Comparison of ENCODE assay signal across 25 cellular contexts in the genomic region with DNA sequence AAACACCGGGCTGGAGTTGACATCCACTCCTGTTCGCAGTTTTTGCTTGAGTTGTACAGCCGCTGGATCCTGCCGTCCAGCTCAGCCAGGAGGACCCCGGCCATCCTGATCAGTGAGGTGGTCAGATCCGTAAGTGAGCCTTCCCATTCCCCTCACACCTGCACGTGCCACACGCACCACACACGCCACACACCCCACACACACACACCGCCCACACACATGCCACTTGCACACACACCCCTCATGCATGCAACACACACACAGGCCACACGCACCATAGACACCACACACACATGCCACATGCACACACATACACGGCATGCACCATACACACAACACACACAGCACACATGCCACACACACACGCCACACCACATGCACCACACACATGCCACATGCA. TPM values are rescaled to one million over a fixed set of nuclear protein-coding genes. Genes with fewer than 3 reads are reported as not detected.
DNase-seq lines count a peak whose midpoint lies in the region; ATAC-seq and TF ChIP-seq lines count a peak whose summit lies in the region.
"Had no signal": no experiment of that assay in that cellular context is flagged by ENCODE, and none has a peak within 500 bp of the region (broad histone marks: within the 10 kb centered on the region; RNA-seq: fewer than 3 reads in every experiment).

No MANE protein-coding gene starts in this region.

- H3K4me1 ChIP-seq in left ventricle myocardium inferior, result peaks cover 10% of the 10 kb centered on the region

- peak; percentile 24 for DNase-seq in left ventricle myocardium superior
- no peak for DNase-seq in left ventricle myocardium inferior
- peak; percentile 67 for DNase-seq in chondrocyte (ENCODE audit: low spot score)
- DNase-seq in neural crest cell (ENCODE audit: low read depth, low spot score), result no peak
- no peak for DNase-seq in NCI-H2081 (lab: John Stamatoyannopoulos, UW)
- DNase-seq: activated CD4-positive, alpha-beta T cell treated with anti-CD3 and anti-CD28 coated beads, Interleukin-2, amount 10 ng/mL, durations not matched to agents 24 days and 14 days; activated naive CD4-positive, alpha-beta T cell treated with anti-CD3 and anti-CD28 coated beads, Interleukin-2, amount 10 ng/mL, durations not matched to agents 7 days and 5 days; DMS153; effector memory CD4-positive, alpha-beta T cell; KBM-7; left colon; MG63; NCI-H1417; NCI-H446; NCI-H82; occipital lobe; small intestine; stimulated activated naive CD8-positive, alpha-beta T cell treated with anti-CD3 and anti-CD28 coated beads, Interleukin-15, amount 100 ng/mL, for 72 hours had no signal

- no peaks in the 10 kb centered on the region for H3K9me3 Mint-ChIP-seq in chondrocyte (ENCODE audit: low read depth)
- H3K9me3 Mint-ChIP-seq in neural crest cell, result peaks cover 5% of the 10 kb centered on the region
- H3K9me3 Mint-ChIP-seq: activated CD4-positive, alpha-beta T cell treated with anti-CD3 and anti-CD28 coated beads, Interleukin-2, amount 10 ng/mL, durations not matched to agents 24 days and 14 days; stimulated activated naive CD8-positive, alpha-beta T cell treated with anti-CD3 and anti-CD28 coated beads, Interleukin-15, amount 100 ng/mL, for 72 hours had no signal

- H3K4me3 ChIP-seq in left ventricle myocardium inferior, result no peak overlapping the region
- H3K4me3 ChIP-seq: coronary artery, GM23338, hepatocyte, MG63 had no signal

- H3K27ac Mint-ChIP-seq in chondrocyte (ENCODE audit: unreplicated experiment), result no peak overlapping the region
- peak overlapping the region; percentile 63 for H3K27ac Mint-ChIP-seq in neural crest cell (ENCODE audit: unreplicated experiment)
- H3K27ac Mint-ChIP-seq: activated CD4-positive, alpha-beta T cell treated with anti-CD3 and anti-CD28 coated beads, Interleukin-2, amount 10 ng/mL, durations not matched to agents 24 days and 14 days; activated naive CD4-positive, alpha-beta T cell treated with anti-CD3 and anti-CD28 coated beads, Interleukin-2, amount 10 ng/mL, durations not matched to agents 7 days and 5 days; B cell; GM23338; stimulated activated naive CD8-positive, alpha-beta T cell treated with anti-CD3 and anti-CD28 coated beads, Interleukin-15, amount 100 ng/mL, for 72 hours had no signal

- no peaks in the 10 kb centered on the region for H3K27me3 ChIP-seq in left ventricle myocardium inferior (ENCODE audit: low read depth)
- H3K27me3 ChIP-seq: hepatocyte, MG63 had no signal

- H3K4me1 Mint-ChIP-seq in chondrocyte (ENCODE audit: low read depth), result peaks cover 3% of the 10 kb centered on the region
- H3K4me1 Mint-ChIP-seq in neural crest cell, result no peaks in the 10 kb centered on the region
- H3K4me1 Mint-ChIP-seq: activated CD4-positive, alpha-beta T cell treated with anti-CD3 and anti-CD28 coated beads, Interleukin-2, amount 10 ng/mL, durations not matched to agents 24 days and 14 days; B cell; GM23338; stimulated activated naive CD8-positive, alpha-beta T cell treated with anti-CD3 and anti-CD28 coated beads, Interleukin-15, amount 100 ng/mL, for 72 hours had no signal

- TF ChIP-seq CTCF in left ventricle myocardium inferior (IDR thresholded peaks at IDR 0.05; ENCODE audit: borderline replicate concordance) (no peak), chondrocyte (IDR thresholded peaks at IDR 0.05) (no peak), neural crest cell (conservative IDR thresholded peaks at IDR 0.05) (no peak)

- ATAC-seq in left ventricle myocardium superior (no peak), GM19328 (IDR thresholded peaks at IDR 0.05; ENCODE audit: unreplicated experiment) (no peak), GM21619 (IDR thresholded peaks at IDR 0.05; ENCODE audit: unreplicated experiment) (no peak)
- ATAC-seq: GM23338; left colon; SK-N-SH treated with all-trans-retinoic acid at 6 μM for 48 hours; stimulated activated naive CD8-positive, alpha-beta T cell treated with anti-CD3 and anti-CD28 coated beads, Interleukin-15, amount 100 ng/mL, for 72 hours had no signal

- intact Hi-C loops in left ventricle myocardium superior (cut with micrococcal nuclease), result no loop called here
- intact Hi-C loops in left ventricle myocardium inferior (cut with micrococcal nuclease), result no loop called here

- H3K27ac ChIP-seq in left ventricle myocardium inferior (replicated peaks), result no peak overlapping the region
- H3K27ac ChIP-seq: coronary artery, hepatocyte had no signal

- H3K36me3 ChIP-seq in left ventricle myocardium inferior, result peaks cover 85% of the 10 kb centered on the region

- H3K4me3 Mint-ChIP-seq in chondrocyte (ENCODE audit: unreplicated experiment) (no peak overlapping the region), neural crest cell (no peak overlapping the region)
- H3K4me3 Mint-ChIP-seq: activated CD4-positive, alpha-beta T cell treated with anti-CD3 and anti-CD28 coated beads, Interleukin-2, amount 10 ng/mL, durations not matched to agents 24 days and 14 days; activated naive CD4-positive, alpha-beta T cell treated with anti-CD3 and anti-CD28 coated beads, Interleukin-2, amount 10 ng/mL, durations not matched to agents 7 days and 5 days; B cell; GM23338; stimulated activated naive CD8-positive, alpha-beta T cell treated with anti-CD3 and anti-CD28 coated beads, Interleukin-15, amount 100 ng/mL, for 72 hours had no signal

- peaks cover 32% of the 10 kb centered on the region for H3K36me3 Mint-ChIP-seq in chondrocyte (ENCODE audit: low read depth)
- H3K36me3 Mint-ChIP-seq in neural crest cell (ENCODE audit: low read depth), result peaks cover 27% of the 10 kb centered on the region

- H3K9me3 ChIP-seq in left ventricle myocardium inferior (replicated peaks), result no peaks in the 10 kb centered on the region
- H3K9me3 ChIP-seq: MG63 had no signal

- H3K27me3 Mint-ChIP-seq in chondrocyte (ENCODE audit: low read depth), result no peaks in the 10 kb centered on the region
- no peaks in the 10 kb centered on the region for H3K27me3 Mint-ChIP-seq in neural crest cell (ENCODE audit: low read depth)
- H3K27me3 Mint-ChIP-seq: activated CD4-positive, alpha-beta T cell treated with anti-CD3 and anti-CD28 coated beads, Interleukin-2, amount 10 ng/mL, durations not matched to agents 24 days and 14 days; activated naive CD4-positive, alpha-beta T cell treated with anti-CD3 and anti-CD28 coated beads, Interleukin-2, amount 10 ng/mL, durations not matched to agents 7 days and 5 days; B cell; stimulated activated naive CD8-positive, alpha-beta T cell treated with anti-CD3 and anti-CD28 coated beads, Interleukin-15, amount 100 ng/mL, for 72 hours had no signal

RNA-seq across cellular contexts. Expression of a gene that starts 20.1 kb away (rescaled TPM):
- total RNA-seq in left ventricle myocardium superior, result 0.45 TPM
- 0.44 TPM for total RNA-seq in left ventricle myocardium inferior
- 0.55 to 1.7 TPM (median 0.64 TPM) in 3 replicates for total RNA-seq in chondrocyte
- 1.2 TPM in 2 replicates for total RNA-seq in neural crest cell

Comparison
In these comparisons a context has a peak if more than half of its experiments do, and no peak if none do; other contexts are left out.
1. DNase-seq: peak in left ventricle myocardium superior (single experiment) and chondrocyte (single experiment); none in left ventricle myocardium inferior (single experiment), neural crest cell (single experiment) and NCI-H2081 (0 of 2).